8 cellular contexts compared by ENCODE assay signal in genomic region chr6:142926494-142927273, GRCh38. TPM values are rescaled to one million over a fixed set of nuclear protein-coding genes. Genes with fewer than 3 reads are reported as not detected.
DNase-seq lines count a peak whose midpoint lies in the region; ATAC-seq and TF ChIP-seq lines count a peak whose summit lies in the region.

No MANE protein-coding gene starts in this region.

- intact Hi-C loops in Right ventricle myocardium inferior (cut with DNase I): loop anchor here (2.0 to 5.0 kb wide), 3 partner anchors 20 to 79 kb away; no protein-coding TSS in a partner anchor

- H3K9ac ChIP-seq in BLaER1: peak overlapping the region; percentile 91

- peaks cover 5% of the 10 kb centered on the region for H3K36me3 ChIP-seq in BLaER1

- TF ChIP-seq CTCF in osteocyte (IDR thresholded peaks at IDR 0.05): no peak

- H3K9me3 ChIP-seq in BLaER1: no peaks in the 10 kb centered on the region

- H3K4me3 ChIP-seq in BLaER1: peak overlapping the region; percentile 76

- peak overlapping the region; percentile 95 for H3K4me3 Mint-ChIP-seq in activated naive CD8-positive, alpha-beta T cell treated with anti-CD3 and anti-CD28 coated beads, Interleukin-2, amount 50 U/mL, for 24 hours
- H3K4me3 Mint-ChIP-seq in osteocyte (ENCODE audit: unreplicated experiment): peak overlapping the region; percentile 79

- no peaks in the 10 kb centered on the region for H3K27me3 ChIP-seq in BLaER1

- H3K27me3 Mint-ChIP-seq in activated naive CD8-positive, alpha-beta T cell treated with anti-CD3 and anti-CD28 coated beads, Interleukin-2, amount 50 U/mL, for 24 hours: no peaks in the 10 kb centered on the region
- H3K27me3 Mint-ChIP-seq in osteocyte (ENCODE audit: unreplicated experiment): no peaks in the 10 kb centered on the region

- in situ Hi-C loops in SK-MEL-5 (cut with HindIII; ENCODE audit: low pct_unique_long_range_greater_than_20kb, low sequenced_read_pairs): no loop called here

- H3K4me1 ChIP-seq in BLaER1: peaks cover 54% of the 10 kb centered on the region

- H3K27ac ChIP-seq in BLaER1: peak overlapping the region; percentile 96

- no peaks in the 10 kb centered on the region for H3K9me3 Mint-ChIP-seq in activated naive CD8-positive, alpha-beta T cell treated with anti-CD3 and anti-CD28 coated beads, Interleukin-2, amount 50 U/mL, for 24 hours
- no peaks in the 10 kb centered on the region for H3K9me3 Mint-ChIP-seq in osteocyte (ENCODE audit: unreplicated experiment)

- peak; percentile 62 for DNase-seq in SK-MEL-5 (ENCODE audit: low read depth, low spot score)
- DNase-seq in activated naive CD8-positive, alpha-beta T cell treated with anti-CD3 and anti-CD28 coated beads, Interleukin-2, amount 50 U/mL, for 24 hours: peak; percentile 78
- peak; percentile 90 for DNase-seq in Right ventricle myocardium inferior (ENCODE audit: missing footprints)
- peak; percentile 90 for DNase-seq in osteocyte (ENCODE audit: extremely low spot score, unreplicated experiment)
- peak; percentile 82 for DNase-seq in ureter (ENCODE audit: low spot score)

- peaks cover 8% of the 10 kb centered on the region for H3K36me3 Mint-ChIP-seq in activated naive CD8-positive, alpha-beta T cell treated with anti-CD3 and anti-CD28 coated beads, Interleukin-2, amount 50 U/mL, for 24 hours (ENCODE audit: low read depth)
- H3K36me3 Mint-ChIP-seq in osteocyte (ENCODE audit: unreplicated experiment): peaks cover 2% of the 10 kb centered on the region

- H3K4me1 Mint-ChIP-seq in activated naive CD8-positive, alpha-beta T cell treated with anti-CD3 and anti-CD28 coated beads, Interleukin-2, amount 50 U/mL, for 24 hours: peaks cover 57% of the 10 kb centered on the region
- H3K4me1 Mint-ChIP-seq in osteocyte (ENCODE audit: unreplicated experiment): peaks cover 51% of the 10 kb centered on the region

- H3K27ac Mint-ChIP-seq in activated naive CD8-positive, alpha-beta T cell treated with anti-CD3 and anti-CD28 coated beads, Interleukin-2, amount 50 U/mL, for 24 hours: peak overlapping the region; percentile 95
- peak overlapping the region; percentile 89 for H3K27ac Mint-ChIP-seq in osteocyte (ENCODE audit: unreplicated experiment)

- ATAC-seq in GM19035 (IDR thresholded peaks at IDR 0.05; ENCODE audit: unreplicated experiment): peak; percentile 95
- ATAC-seq in HG03159 (IDR thresholded peaks at IDR 0.05; ENCODE audit: unreplicated experiment): peak; percentile 92
- ATAC-seq in activated naive CD8-positive, alpha-beta T cell treated with anti-CD3 and anti-CD28 coated beads, Interleukin-2, amount 50 U/mL, for 24 hours: peak; percentile 81
- peak; percentile 90 for ATAC-seq in Right ventricle myocardium inferior

- peaks cover 16% of the 10 kb centered on the region; the same call in 1 of the 2 replicates for H4K20me1 ChIP-seq in BLaER1

- H3K4me2 ChIP-seq in BLaER1: peak overlapping the region; percentile 96

RNA-seq across cellular contexts. Expression of gene HIVEP2, which starts 18.3 kb away (rescaled TPM):
- total RNA-seq in SK-MEL-5 (2014; rRNA removed; shearing (Covaris generic)): 6.4 and 7.7 TPM in 2 replicates
- 6.2 and 8.9 TPM in 2 replicates for polyA plus RNA-seq in SK-MEL-5 (2015; cell fraction: cytosol; rRNA removed)
- polyA plus RNA-seq in SK-MEL-5 (2015; cell fraction: nucleus; rRNA removed): 6.8 and 8.3 TPM in 2 replicates
- total RNA-seq in Right ventricle myocardium inferior (12.6 TPM), osteocyte (38.2 and 39.2 TPM in 2 replicates), ureter (29.0 TPM)

Comparison
In these comparisons a context has a peak if more than half of its experiments do, and no peak if none do; other contexts are left out.
1. Peak in every context shown above with its lines: DNase-seq, ATAC-seq, H3K4me3 ChIP-seq and H3K27ac ChIP-seq.